33 cellular contexts compared by ENCODE assay signal in genomic region chr4:17932041-17932440, GRCh38.
"Had no signal": no experiment of that assay in that cellular context is flagged by ENCODE, and none has a peak within 500 bp of the region (broad histone marks: within the 10 kb centered on the region; RNA-seq: fewer than 3 reads in every experiment).

No MANE protein-coding gene starts in this region.

- H3K27ac Mint-ChIP-seq: activated CD4-positive, alpha-beta T cell treated with anti-CD3 and anti-CD28 coated beads for 36 hours; activated CD8-positive, alpha-beta T cell treated with anti-CD3 and anti-CD28 coated beads, Interleukin-2, amount 10 ng/mL, durations not matched to agents 7 days and 5 days; activated naive CD4-positive, alpha-beta T cell treated with anti-CD3 and anti-CD28 coated beads, Interleukin-2, amount 50 U/mL, for 72 hours; activated T-cell treated with anti-CD3 and anti-CD28 coated beads, Interleukin-2, amount 50 U/mL, for 72 hours; memory B cell; naive thymus-derived CD4-positive, alpha-beta T cell; progenitor cell of endocrine pancreas; stimulated activated memory B cell treated with anti-CD40 and anti-IgM and Interleukin-4, amounts not matched to agents 10 μg/mL and 1 μg/mL and 100 μg/mL, for 72 hours; stimulated activated naive CD8-positive, alpha-beta T cell treated with anti-CD3 and anti-CD28 coated beads, Interleukin-15, amount 100 ng/mL, for 72 hours; T-helper 2 cell treated with Interferon-gamma antibody and Interleukin-4, amounts not matched to agents 5 μg/mL and 100 μg/mL, for 36 hours; type B pancreatic cell had no signal

- H3K27ac ChIP-seq: coronary artery, dorsolateral prefrontal cortex, gastrocnemius medialis, ovary, vagina had no signal

- H3K27me3 ChIP-seq: dorsolateral prefrontal cortex, gastrocnemius medialis, ovary, vagina had no signal

- H3K4me3 ChIP-seq: coronary artery, dorsolateral prefrontal cortex, gastrocnemius medialis, ovary, smooth muscle cell, vagina had no signal

- H3K4me1 Mint-ChIP-seq: activated CD4-positive, alpha-beta T cell treated with anti-CD3 and anti-CD28 coated beads for 36 hours; memory B cell; naive thymus-derived CD4-positive, alpha-beta T cell; stimulated activated memory B cell treated with anti-CD40 and anti-IgM and Interleukin-4, amounts not matched to agents 10 μg/mL and 1 μg/mL and 100 μg/mL, for 72 hours; stimulated activated naive CD8-positive, alpha-beta T cell treated with anti-CD3 and anti-CD28 coated beads, Interleukin-15, amount 100 ng/mL, for 72 hours had no signal

- H3K9me3 ChIP-seq: ovary had no signal

- DNase-seq: activated CD4-positive, alpha-beta T cell treated with anti-CD3 and anti-CD28 coated beads for 36 hours; activated CD4-positive, CD25-positive, alpha-beta regulatory T cell; activated CD8-positive, alpha-beta T cell treated with anti-CD3 and anti-CD28 coated beads, Interleukin-2, amount 10 ng/mL, durations not matched to agents 7 days and 5 days; activated naive CD4-positive, alpha-beta T cell; activated T-cell treated with anti-CD3 and anti-CD28 coated beads for 4 hours; activated T-cell treated with anti-CD3 and anti-CD28 coated beads, Interleukin-2, amount 50 U/mL, for 72 hours; cerebellar nuclear complex; dorsolateral prefrontal cortex; effector memory CD4-positive, alpha-beta T cell; erythroblast; gastrocnemius medialis; glutamatergic neuron; kidney; midbrain; naive thymus-derived CD4-positive, alpha-beta T cell; ovary; retina; stimulated activated CD4-positive, alpha-beta T cell treated with anti-CD3 and anti-CD28 coated beads, Interleukin-1b, Interleukin-23, amount 100 ng/mL, for 48 hours; stimulated activated CD4-positive, alpha-beta T cell treated with anti-CD3 and anti-CD28 coated beads, Interleukin-4, amount 100 ng/mL, for 4 hours; stimulated activated CD8-positive, alpha-beta memory T cell treated with anti-CD3 and anti-CD28 coated beads, Interleukin-4, amount 100 ng/mL, for 48 hours; stimulated activated naive CD8-positive, alpha-beta T cell treated with anti-CD3 and anti-CD28 coated beads, Interleukin-15, amount 100 ng/mL, for 72 hours; substantia nigra; T-helper 1 cell had no signal

- H3K27me3 Mint-ChIP-seq: activated CD4-positive, alpha-beta T cell treated with anti-CD3 and anti-CD28 coated beads for 36 hours; memory B cell; naive thymus-derived CD4-positive, alpha-beta T cell; progenitor cell of endocrine pancreas; stimulated activated memory B cell treated with anti-CD40 and anti-IgM and Interleukin-4, amounts not matched to agents 10 μg/mL and 1 μg/mL and 100 μg/mL, for 72 hours; stimulated activated naive CD8-positive, alpha-beta T cell treated with anti-CD3 and anti-CD28 coated beads, Interleukin-15, amount 100 ng/mL, for 72 hours; type B pancreatic cell had no signal

- H3K4me2 ChIP-seq: smooth muscle cell had no signal

- H3K36me3 ChIP-seq: ovary, vagina had no signal

- H3K4me1 ChIP-seq: gastrocnemius medialis, vagina had no signal

- H3K4me3 Mint-ChIP-seq: activated CD4-positive, alpha-beta T cell treated with anti-CD3 and anti-CD28 coated beads for 36 hours; activated CD8-positive, alpha-beta T cell treated with anti-CD3 and anti-CD28 coated beads, Interleukin-2, amount 10 ng/mL, durations not matched to agents 7 days and 5 days; activated T-cell treated with anti-CD3 and anti-CD28 coated beads, Interleukin-2, amount 50 U/mL, for 72 hours; memory B cell; naive thymus-derived CD4-positive, alpha-beta T cell; stimulated activated memory B cell treated with anti-CD40 and anti-IgM and Interleukin-4, amounts not matched to agents 10 μg/mL and 1 μg/mL and 100 μg/mL, for 72 hours; stimulated activated naive CD8-positive, alpha-beta T cell treated with anti-CD3 and anti-CD28 coated beads, Interleukin-15, amount 100 ng/mL, for 72 hours; T-helper 2 cell treated with Interferon-gamma antibody and Interleukin-4, amounts not matched to agents 5 μg/mL and 100 μg/mL, for 36 hours; type B pancreatic cell had no signal

- ATAC-seq: activated CD4-positive, alpha-beta T cell treated with anti-CD3 and anti-CD28 coated beads for 36 hours; activated CD8-positive, alpha-beta T cell treated with anti-CD3 and anti-CD28 coated beads, Interleukin-2, amount 10 ng/mL, durations not matched to agents 7 days and 5 days; activated naive CD4-positive, alpha-beta T cell treated with anti-CD3 and anti-CD28 coated beads, Interleukin-2, amount 50 U/mL, for 72 hours; activated T-cell treated with anti-CD3 and anti-CD28 coated beads, Interleukin-2, amount 50 U/mL, for 72 hours; gastrocnemius medialis; naive thymus-derived CD4-positive, alpha-beta T cell; sciatic nerve; stimulated activated memory B cell treated with anti-CD40 and anti-IgM and Interleukin-4, amounts not matched to agents 10 μg/mL and 1 μg/mL and 100 μg/mL, for 72 hours; stimulated activated naive CD8-positive, alpha-beta T cell treated with anti-CD3 and anti-CD28 coated beads, Interleukin-15, amount 100 ng/mL, for 72 hours had no signal
